8 cellular contexts compared by ENCODE assay signal in genomic region chr17:82518826-82519810, GRCh38. TPM values are rescaled to one million over a fixed set of nuclear protein-coding genes. Genes with fewer than 3 reads are reported as not detected.
DNase-seq lines count a peak whose midpoint lies in the region; ATAC-seq and TF ChIP-seq lines count a peak whose summit lies in the region.

Gene FOXK2, plus strand, starts transcription at chr17:82519732. Its CDS starts 157 bp downstream, at chr17:82519889.

- H3K4me1 ChIP-seq in smooth muscle cell (ENCODE audit: low read depth) = peaks cover 5% of the 10 kb centered on the region

- peak within 1 kb of the TSS; percentile 94 for H3K4me2 ChIP-seq in smooth muscle cell

- H3K4me3 Mint-ChIP-seq in immature natural killer cell = peak within 1 kb of the TSS; percentile 88 to 98 (median 95)

- peak within 1 kb of the TSS; percentile 93 for H2AFZ ChIP-seq in smooth muscle cell (ENCODE audit: low read depth)

- 8% methylated on average over 64 of the region's 114 CpGs for WGBS in smooth muscle cell (ENCODE audit: low lambda C conversion rate)

- H3K27ac ChIP-seq in AG04450 (ENCODE audit: low read depth, low read length) (peak within 1 kb of the TSS; percentile 68), smooth muscle cell (ENCODE audit: low read depth) (peak within 1 kb of the TSS; percentile 87)

- ATAC-seq in GM18873 (IDR thresholded peaks at IDR 0.05; ENCODE audit: low FRiP score, unreplicated experiment) = peak; percentile 73
- peak; percentile 92 for ATAC-seq in HG03135 (IDR thresholded peaks at IDR 0.05; ENCODE audit: unreplicated experiment)

- no peaks in the 10 kb centered on the region for H3F3A ChIP-seq in smooth muscle cell (ENCODE audit: low read depth)

- H3K4me1 Mint-ChIP-seq in immature natural killer cell = peaks cover 24 to 36% of the 10 kb centered on the region in 2 donors

- H4K20me1 ChIP-seq in smooth muscle cell (ENCODE audit: low read depth) = peaks cover 40% of the 10 kb centered on the region

- H3K9ac ChIP-seq in smooth muscle cell (ENCODE audit: low read depth) = peak within 1 kb of the TSS; percentile 71

- H3K9me3 ChIP-seq in AG04450 (ENCODE audit: control insufficient read depth, insufficient read depth, low read length) (no peaks in the 10 kb centered on the region; the same call in 1 of the 2 replicates), smooth muscle cell (replicated peaks; ENCODE audit: low read depth) (no peaks in the 10 kb centered on the region)

- peaks cover 43% of the 10 kb centered on the region for H3K79me2 ChIP-seq in smooth muscle cell (ENCODE audit: low read depth)

- H3K27me3 ChIP-seq in AG04450 (ENCODE audit: control insufficient read depth, insufficient read depth, low read length) (no peaks in the 10 kb centered on the region), smooth muscle cell (ENCODE audit: low read depth) (no peaks in the 10 kb centered on the region)

- CTCF ChIA-PET in AG04450 (lab: Charles Lee) = interaction anchor here (1.2 kb wide), 1 partner anchor 36 kb away, joined by 4 read pairs; no protein-coding TSS in a partner anchor

- peaks cover 0 to 12% (median 4%) of the 10 kb centered on the region in 3 donors for H3K27me3 Mint-ChIP-seq in immature natural killer cell (ENCODE audit: low read depth in 3 of 3)

- H3K36me3 ChIP-seq in smooth muscle cell (ENCODE audit: low read depth) = no peaks in the 10 kb centered on the region

- no peak for TF ChIP-seq CTCF in AG04450 (IDR thresholded peaks at IDR 0.05; ENCODE audit: low read depth, low read length)
- TF ChIP-seq CTCF in cardiac fibroblast (IDR thresholded peaks at IDR 0.05; ENCODE audit: low read depth, low read length) = no peak
- TF ChIP-seq CTCF in smooth muscle cell (IDR thresholded peaks at IDR 0.05; ENCODE audit: borderline replicate concordance, insufficient read depth, poor library complexity, severe bottlenecking) = no peak

- POLR2A ChIA-PET in AG04450 (lab: Yijun Ruan, JAX) = interaction anchor here (1.0 to 1.7 kb wide), 4 partner anchors 13 to 25 kb away, joined by 3 to 9 read pairs (median 6); no protein-coding TSS in a partner anchor

- no peaks in the 10 kb centered on the region for H3K9me3 Mint-ChIP-seq in immature natural killer cell

- H3K4me3 ChIP-seq in AG04450 (ENCODE audit: low read depth, low read length) (peak within 1 kb of the TSS; percentile 68), cardiac fibroblast (replicated peaks in 1 of 2; ENCODE audit: low read depth in 2 of 2, low read length in 2 of 2) (peak within 1 kb of the TSS; percentile 72 to 73), smooth muscle cell (peak within 1 kb of the TSS; percentile 80)

- no peaks in the 10 kb centered on the region for H3K36me3 Mint-ChIP-seq in immature natural killer cell

- peak within 1 kb of the TSS; percentile 77 to 94 (median 92) for H3K27ac Mint-ChIP-seq in immature natural killer cell

- DNase-seq in AG04450 (ENCODE audit: low read depth, low spot score) = peak; percentile 89
- DNase-seq in NCI-H345 (lab: John Stamatoyannopoulos, UW) = peak; percentile 98
- peak; percentile 83 to 92 (median 88) for DNase-seq in activated CD4-positive, CD25-positive, alpha-beta regulatory T cell (lab: John Stamatoyannopoulos, UW)
- DNase-seq in cardiac fibroblast (ENCODE audit: low read depth in 2 of 2) = peak; percentile 93 to 98
- DNase-seq in immature natural killer cell = peak; percentile 95 to 97 (median 96)
- peak; percentile 75 for DNase-seq in smooth muscle cell (lab: John Stamatoyannopoulos, UW; ENCODE audit: unreplicated experiment)

RNA-seq across cellular contexts. Expression of gene FOXK2, which starts in this region (rescaled TPM):
- polyA plus RNA-seq in AG04450 (2011; rRNA removed) (21.7 and 24.3 TPM in 2 replicates), immature natural killer cell (1 to 10 TPM; 1.9 to 9.7 (median 2.9) TPM), smooth muscle cell (25.9 and 39.3 TPM in 2 replicates)
- 46.9 and 56.0 TPM in 2 replicates for polyA minus RNA-seq in AG04450 (2011; rRNA and poly(A)+ RNA removed)
- total RNA-seq in smooth muscle cell = 27.1 and 27.3 TPM in 2 replicates

Comparison
In these comparisons a context has a peak if more than half of its experiments do, and no peak if none do; other contexts are left out.
1. Peak in every context shown above with its lines: DNase-seq, ATAC-seq, H3K4me3 ChIP-seq and H3K27ac ChIP-seq.